In the genomic region with DNA sequence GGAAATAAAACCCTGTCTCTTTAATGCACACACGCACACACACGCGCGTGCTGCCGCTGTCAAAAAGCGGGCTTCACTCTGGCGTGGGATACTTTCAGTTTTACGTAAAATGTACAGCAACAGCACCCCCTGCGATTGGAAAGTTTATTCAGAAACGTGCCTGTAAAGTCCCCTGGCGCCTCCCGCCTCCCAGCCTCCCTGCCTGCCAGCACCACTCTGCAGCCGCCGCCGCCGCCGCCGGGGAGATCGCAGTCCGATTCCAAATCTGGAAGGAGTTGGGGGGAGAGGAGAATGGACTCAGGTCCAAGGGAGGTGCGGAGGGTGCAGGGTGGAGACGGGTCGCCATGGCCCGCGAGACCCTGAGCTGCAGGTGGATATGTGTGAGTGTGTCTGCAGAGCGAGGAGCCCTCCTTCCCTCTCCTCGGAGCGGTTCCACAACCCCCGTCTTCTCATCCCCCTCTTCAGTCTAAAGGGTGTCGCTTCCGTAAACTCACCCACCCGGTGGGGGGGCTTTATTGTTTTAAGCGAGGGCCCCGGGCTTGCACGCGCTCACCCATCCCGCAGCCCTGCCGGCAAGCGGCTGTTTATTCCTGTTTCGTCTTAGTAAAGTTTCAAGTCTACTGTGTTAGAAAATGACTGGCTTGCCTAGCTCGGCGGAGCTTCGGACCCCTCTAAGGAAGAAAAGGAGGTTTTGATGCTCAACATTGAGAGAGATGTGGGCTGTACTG, we compare ENCODE assay signal across 8 cellular contexts. TPM values are rescaled to one million over a fixed set of nuclear protein-coding genes. Genes with fewer than 3 reads are reported as not detected.
DNase-seq lines count a peak whose midpoint lies in the region; ATAC-seq and TF ChIP-seq lines count a peak whose summit lies in the region.

No MANE protein-coding gene starts in this region.

- H2AFZ ChIP-seq in hepatocyte: peak overlapping the region; percentile 59

- H3K27me3 ChIP-seq in adipocyte (replicated peaks; ENCODE audit: control insufficient read depth, insufficient read depth, low read length) (peaks cover 52% of the 10 kb centered on the region), hepatocyte (no peaks in the 10 kb centered on the region), sigmoid colon (peaks cover 0 to 31% (median 0%) of the 10 kb centered on the region in 3 donors)

- peak overlapping the region; percentile 75 for H3K4me3 ChIP-seq in adipocyte (ENCODE audit: low read length)
- H3K4me3 ChIP-seq in hepatocyte: peak overlapping the region; percentile 92
- H3K4me3 ChIP-seq in sigmoid colon: peak overlapping the region; percentile 68 to 83 (median 76)

- H3K9ac ChIP-seq in adipocyte (ENCODE audit: low read length): no peak overlapping the region

- peaks cover 13% of the 10 kb centered on the region for H3K4me1 ChIP-seq in adipocyte (ENCODE audit: control insufficient read depth, insufficient read depth, low read length)
- peaks cover 21% of the 10 kb centered on the region for H3K4me1 ChIP-seq in hepatocyte (ENCODE audit: insufficient read depth)
- peaks cover 0 to 55% (median 30%) of the 10 kb centered on the region in 4 donors for H3K4me1 ChIP-seq in sigmoid colon

- peaks cover 26% of the 10 kb centered on the region for H3K79me2 ChIP-seq in hepatocyte

- H3K4me2 ChIP-seq in hepatocyte: peak overlapping the region; percentile 98

- no peak for TF ChIP-seq EP300 in sigmoid colon (IDR thresholded peaks at IDR 0.05)

- H3K27ac ChIP-seq in hepatocyte (peak overlapping the region; percentile 91), sigmoid colon (peak overlapping the region; percentile 76 to 95 (median 87))

- H3K36me3 ChIP-seq in adipocyte (ENCODE audit: control insufficient read depth, insufficient read depth, low read length, severe bottlenecking): no peaks in the 10 kb centered on the region
- no peaks in the 10 kb centered on the region for H3K36me3 ChIP-seq in hepatocyte (replicated peaks; ENCODE audit: insufficient read depth, low read depth)
- no peaks in the 10 kb centered on the region for H3K36me3 ChIP-seq in sigmoid colon

- H4K20me1 ChIP-seq in hepatocyte (ENCODE audit: insufficient read depth, poor library complexity, severe bottlenecking): no peaks in the 10 kb centered on the region

- 1% methylated on average over 41 of the region's 43 CpGs for WGBS in hepatocyte (ENCODE audit: low lambda C conversion rate, missing lambda C conversion rate)
- WGBS in sigmoid colon, 2 donors: 0% methylated on average over 43 of the region's 43 CpGs

- TF ChIP-seq CTCF in hepatocyte (IDR thresholded peaks at IDR 0.05; ENCODE audit: poor library complexity) (peak; percentile 53), sigmoid colon (IDR thresholded peaks at IDR 0.05) (peak; percentile 15 to 27 (median 25))

- TF ChIP-seq POLR2A in sigmoid colon (IDR thresholded peaks at IDR 0.05): peak; percentile 17 to 27

- ATAC-seq in GM21526 (IDR thresholded peaks at IDR 0.05; ENCODE audit: low FRiP score, unreplicated experiment): peak; percentile 32

- H3K9me3 ChIP-seq in adipocyte (ENCODE audit: control insufficient read depth, low read length) (no peaks in the 10 kb centered on the region), hepatocyte (ENCODE audit: low read depth) (no peaks in the 10 kb centered on the region), sigmoid colon (no peaks in the 10 kb centered on the region)

- DNase-seq in GDM1 (lab: John Stamatoyannopoulos, UW) (peak; percentile 75), HuH-7 (ENCODE audit: low spot score) (peak; percentile 68), SHP77 treated with DMSO at 0.1 percent for 48 hours (lab: John Stamatoyannopoulos, UW) (peak; percentile 76), adipocyte (ENCODE audit: low read depth) (peak; percentile 82), hepatocyte (ENCODE audit: low spot score) (peak; percentile 89), sigmoid colon (peak; percentile 83), midbrain (lab: John Stamatoyannopoulos, UW) (no peak)

- intact Hi-C loops in sigmoid colon (cut with DNase I): loop anchor here (5.0 to 10.0 kb wide), 2 partner anchors 220 to 1203 kb away; no protein-coding TSS in a partner anchor

- H3K9me2 ChIP-seq in hepatocyte (replicated peaks; ENCODE audit: insufficient read depth): no peaks in the 10 kb centered on the region

RNA-seq across cellular contexts. Expression of gene BCL11A, which starts 1.8 kb away (rescaled TPM):
- 11.6 and 14.4 TPM in 2 replicates for total RNA-seq in hepatocyte
- polyA plus RNA-seq in hepatocyte: 18.4 and 22.6 TPM in 2 replicates
- total RNA-seq in sigmoid colon: 10 to 100 TPM; 16.3 to 39.6 (median 19.7) TPM
- polyA plus RNA-seq in sigmoid colon: 10 to 100 TPM in 1 of 3 donors, 1 to 10 TPM in 2; 3.6 to 14.5 (median 4.4) TPM
